Comparison of ENCODE assay signal across 20 cellular contexts in the genomic region with DNA sequence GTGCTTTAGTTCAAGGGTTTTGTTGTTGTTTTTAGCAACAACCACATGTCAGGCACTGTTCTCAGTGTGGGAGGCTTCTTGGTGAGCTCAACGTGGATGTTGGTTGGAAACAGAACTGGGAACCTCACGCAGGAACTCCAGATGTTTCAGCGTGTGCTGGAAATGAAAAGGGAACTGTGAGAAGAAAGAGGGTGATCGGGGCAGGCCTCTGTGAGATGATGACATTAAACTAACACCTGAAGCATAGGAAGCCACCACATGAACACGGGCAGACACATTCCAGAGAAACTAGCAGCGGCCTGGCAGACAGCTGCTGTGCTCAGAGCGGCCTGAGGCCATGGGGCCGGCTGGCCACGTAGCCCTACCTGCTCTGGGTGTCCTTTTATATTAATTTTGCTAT.
DNase-seq lines count a peak whose midpoint lies in the region; ATAC-seq and TF ChIP-seq lines count a peak whose summit lies in the region.
"Had no signal": no experiment of that assay in that cellular context is flagged by ENCODE, and none has a peak within 500 bp of the region (broad histone marks: within the 10 kb centered on the region; RNA-seq: fewer than 3 reads in every experiment).

No MANE protein-coding gene starts in this region.

- H3K79me2 ChIP-seq in PC-9 (ENCODE audit: low read depth): no peaks in the 10 kb centered on the region

- no peaks in the 10 kb centered on the region for H3F3A ChIP-seq in PC-9 (ENCODE audit: insufficient read depth, low read depth)

- H3K4me1 ChIP-seq in PC-9 (replicated peaks; ENCODE audit: insufficient read depth): no peaks in the 10 kb centered on the region
- H3K4me1 ChIP-seq: sigmoid colon, tibial artery had no signal

- H3K9me2 ChIP-seq in PC-9 (ENCODE audit: insufficient read depth): no peaks in the 10 kb centered on the region

- peaks cover 37% of the 10 kb centered on the region for H3K36me3 Mint-ChIP-seq in activated CD4-positive, alpha-beta T cell treated with anti-CD3 and anti-CD28 coated beads for 36 hours (ENCODE audit: low read depth)
- H3K36me3 Mint-ChIP-seq in T-helper 17 cell (ENCODE audit: low read depth): peaks cover 13% of the 10 kb centered on the region

- no peak overlapping the region for H3K4me3 ChIP-seq in fibroblast of villous mesenchyme (ENCODE audit: low read depth, low read length)
- no peak overlapping the region for H3K4me3 ChIP-seq in PC-9
- H3K4me3 ChIP-seq: BLaER1 treated with 17β-estradiol and CSF1 and Interleukin-3, amounts not matched to agents 10 nM and 100 nM; sigmoid colon; tibial artery had no signal

- no peaks in the 10 kb centered on the region for H4K20me1 ChIP-seq in PC-9 (ENCODE audit: insufficient read depth)
- H4K20me1 ChIP-seq: BLaER1 treated with 17β-estradiol and CSF1 and Interleukin-3, amounts not matched to agents 10 nM and 100 nM had no signal

- no peaks in the 10 kb centered on the region for H3K9me3 Mint-ChIP-seq in activated CD4-positive, alpha-beta T cell treated with anti-CD3 and anti-CD28 coated beads for 36 hours (ENCODE audit: low read depth)

- TF ChIP-seq CTCF in GM10248 (IDR thresholded peaks at IDR 0.05; ENCODE audit: control extremely low read depth, extremely low read depth, low read depth, missing control alignments) (no peak), fibroblast of villous mesenchyme (IDR thresholded peaks at IDR 0.05; ENCODE audit: insufficient read depth, low read depth, low read length) (no peak), PC-9 (conservative IDR thresholded peaks at IDR 0.05) (no peak)

- intact Hi-C loops in activated CD4-positive, alpha-beta T cell treated with anti-CD3 and anti-CD28 coated beads for 36 hours (cut with DNase I, micrococcal nuclease): no loop called here
- intact Hi-C loops in PC-9 (cut with micrococcal nuclease; ENCODE audit: unreplicated experiment): no loop called here

- POLR2A ChIA-PET in activated CD4-positive, alpha-beta T cell treated with anti-CD3 and anti-CD28 coated beads for 36 hours (lab: Charles Lee): interaction anchor here (0.7 to 1.0 kb wide), 3 partner anchors 9 to 66 kb away, joined by 3 to 5 read pairs (median 3); no protein-coding TSS in a partner anchor
- POLR2A ChIA-PET in GM10248 (lab: Yijun Ruan, JAX): interaction anchor here (0.8 to 1.7 kb wide), 4 partner anchors 54 to 77 kb away, joined by 3 to 8 read pairs (median 6); no protein-coding TSS in a partner anchor
- POLR2A ChIA-PET in PC-9 (lab: Charles Lee; ENCODE audit: unreplicated experiment): interaction anchor here (0.6 kb wide), 1 partner anchor 23 kb away, joined by 7 read pairs; no protein-coding TSS in a partner anchor

- CTCF ChIA-PET in activated CD4-positive, alpha-beta T cell treated with anti-CD3 and anti-CD28 coated beads for 36 hours (lab: Charles Lee): interaction anchor here (0.9 to 1.8 kb wide), 4 partner anchors 10 to 54 kb away, joined by 3 to 9 read pairs (median 6); no protein-coding TSS in a partner anchor
- CTCF ChIA-PET in GM10248 (lab: Yijun Ruan, JAX) (interaction anchor here (0.8 to 3.3 kb wide), 11 partner anchors 9 to 129 kb away, joined by 3 to 15 read pairs (median 4); no protein-coding TSS in a partner anchor), PC-9 (lab: Charles Lee) (interaction anchor here (0.6 to 0.7 kb wide), 2 partner anchors 62 to 157 kb away, joined by 7 to 10 read pairs; no protein-coding TSS in a partner anchor)

- H3K27me3 ChIP-seq in PC-9 (ENCODE audit: insufficient read depth, low read depth): no peaks in the 10 kb centered on the region
- H3K27me3 ChIP-seq: BLaER1 treated with 17β-estradiol and CSF1 and Interleukin-3, amounts not matched to agents 10 nM and 100 nM; sigmoid colon; tibial artery had no signal

- no peak overlapping the region for H3K4me2 ChIP-seq in PC-9

- H3K4me1 Mint-ChIP-seq in activated CD4-positive, alpha-beta T cell treated with anti-CD3 and anti-CD28 coated beads for 36 hours: peaks cover 24% of the 10 kb centered on the region
- peaks cover 23% of the 10 kb centered on the region for H3K4me1 Mint-ChIP-seq in T-helper 17 cell

- H3K36me3 ChIP-seq in PC-9 (ENCODE audit: low read depth): 0 out of 2 replicates have a peak, but pooled peaks cover 5% of the 10 kb centered on the region

- H2AFZ ChIP-seq in PC-9: no peak overlapping the region

- no peak overlapping the region for H3K4me3 Mint-ChIP-seq in activated CD4-positive, alpha-beta T cell treated with anti-CD3 and anti-CD28 coated beads for 36 hours
- H3K4me3 Mint-ChIP-seq in T-helper 17 cell: no peak overlapping the region

- no peaks in the 10 kb centered on the region for H3K9me3 ChIP-seq in T-helper 17 cell (ENCODE audit: control insufficient read depth, low read length, poor library complexity, severe bottlenecking)
- H3K9me3 ChIP-seq in PC-9 (ENCODE audit: insufficient read depth, low read depth): no peaks in the 10 kb centered on the region
- H3K9me3 ChIP-seq: BLaER1 treated with 17β-estradiol and CSF1 and Interleukin-3, amounts not matched to agents 10 nM and 100 nM; sigmoid colon; tibial artery had no signal

- TF ChIP-seq POLR2A in erythroblast (IDR thresholded peaks at IDR 0.05; ENCODE audit: low read length): no peak

- peak; percentile 31 for ATAC-seq in activated CD4-positive, alpha-beta T cell treated with anti-CD3 and anti-CD28 coated beads for 36 hours
- ATAC-seq in T-helper 17 cell: no peak
- ATAC-seq: Panc1 had no signal

- no peaks in the 10 kb centered on the region for H3K27me3 Mint-ChIP-seq in activated CD4-positive, alpha-beta T cell treated with anti-CD3 and anti-CD28 coated beads for 36 hours
- H3K27me3 Mint-ChIP-seq in T-helper 17 cell: no peaks in the 10 kb centered on the region

- H3K27ac Mint-ChIP-seq in activated CD4-positive, alpha-beta T cell treated with anti-CD3 and anti-CD28 coated beads for 36 hours: peak overlapping the region; percentile 67
- peak overlapping the region; percentile 41 for H3K27ac Mint-ChIP-seq in T-helper 17 cell

- BruUV-seq in PC-9 (replicated peaks; lab: Mats Ljungman, UMichigan): no TSS peak

- H3K27ac ChIP-seq in PC-9: no peak overlapping the region
- H3K27ac ChIP-seq: epithelial cell of prostate, sigmoid colon, tibial artery had no signal

- DNase-seq in activated CD4-positive, alpha-beta T cell treated with anti-CD3 and anti-CD28 coated beads for 36 hours: no peak
- no peak for DNase-seq in activated CD4-positive, alpha-beta T cell treated with anti-CD3 and anti-CD28 coated beads for 4 hours
- DNase-seq in GM10248 (ENCODE audit: extremely low spot score) (peak; percentile 50), T-helper 17 cell (no peak), fibroblast of villous mesenchyme (ENCODE audit: low read depth) (peak; percentile 75), NCI-H510A treated with DMSO at 0.1 percent for 48 hours (lab: John Stamatoyannopoulos, UW) (no peak), erythroblast (lab: John Stamatoyannopoulos, UW) (no peak), PC-9 (no peak)
- DNase-seq: amygdala; DMS79 treated with DMSO at 0.1 percent for 48 hours; glutamatergic neuron; NCI-H2107; NCI-H748 treated with DMSO at 0.1 percent for 48 hours; sigmoid colon; stimulated activated CD4-positive, alpha-beta T cell treated with anti-CD3 and anti-CD28 coated beads, Interleukin-4, amount 100 ng/mL, for 1 hour; stimulated activated CD8-positive, alpha-beta memory T cell treated with anti-CD3 and anti-CD28 coated beads, Interleukin-4, amount 100 ng/mL, for 48 hours; tibial artery had no signal

Comparison
In these comparisons a context has a peak if more than half of its experiments do, and no peak if none do; other contexts are left out.
1. DNase-seq: peak in GM10248 (single experiment) and fibroblast of villous mesenchyme (single experiment); none in activated CD4-positive, alpha-beta T cell treated with anti-CD3 and anti-CD28 coated beads for 36 hours (single experiment), activated CD4-positive, alpha-beta T cell treated with anti-CD3 and anti-CD28 coated beads for 4 hours (0 of 2), T-helper 17 cell (0 of 3), NCI-H510A treated with DMSO at 0.1 percent for 48 hours (single experiment), erythroblast (0 of 2) and PC-9 (0 of 2).